Comparison of ENCODE assay signal across 21 cellular contexts in genomic region chr1:74650561-74650960, GRCh38. TPM values are rescaled to one million over a fixed set of nuclear protein-coding genes. Genes with fewer than 3 reads are reported as not detected.
DNase-seq lines count a peak whose midpoint lies in the region; ATAC-seq and TF ChIP-seq lines count a peak whose summit lies in the region.
"Had no signal": no experiment of that assay in that cellular context is flagged by ENCODE, and none has a peak within 500 bp of the region (broad histone marks: within the 10 kb centered on the region; RNA-seq: fewer than 3 reads in every experiment).

No MANE protein-coding gene starts in this region.

- no peak overlapping the region for H3K4me3 Mint-ChIP-seq in stimulated activated naive B cell treated with anti-CD40 and anti-IgM and Interleukin-4, amounts not matched to agents 10 μg/mL and 1 μg/mL and 100 μg/mL, for 72 hours
- H3K4me3 Mint-ChIP-seq in Calu3 (ENCODE audit: low read depth, unreplicated experiment), result no peak overlapping the region
- H3K4me3 Mint-ChIP-seq: activated CD4-positive, alpha-beta T cell treated with anti-CD3 and anti-CD28 coated beads, Interleukin-2, amount 10 ng/mL, durations not matched to agents 24 days and 14 days; CD8-positive, alpha-beta T cell; neural progenitor cell; stimulated activated naive CD8-positive, alpha-beta T cell treated with anti-CD3 and anti-CD28 coated beads, Interleukin-15, amount 100 ng/mL, for 72 hours had no signal

- TF ChIP-seq CTCF in fibroblast of villous mesenchyme (IDR thresholded peaks at IDR 0.05; ENCODE audit: insufficient read depth, low read depth, low read length), result no peak
- no peak for TF ChIP-seq CTCF in Calu3 (IDR thresholded peaks at IDR 0.05; ENCODE audit: unreplicated experiment)

- peak; percentile 86 for ATAC-seq in SK-N-SH treated with all-trans-retinoic acid at 6 μM for 48 hours
- ATAC-seq in stimulated activated naive B cell treated with anti-CD40 and anti-IgM and Interleukin-4, amounts not matched to agents 10 μg/mL and 1 μg/mL and 100 μg/mL, for 72 hours (replicated peaks), result no peak
- ATAC-seq in HG02973 (IDR thresholded peaks at IDR 0.05; ENCODE audit: unreplicated experiment), result no peak
- ATAC-seq: CD8-positive, alpha-beta T cell; stimulated activated naive CD8-positive, alpha-beta T cell treated with anti-CD3 and anti-CD28 coated beads, Interleukin-15, amount 100 ng/mL, for 72 hours; upper lobe of right lung had no signal

- peak; percentile 46 for DNase-seq in A172 (ENCODE audit: low spot score)
- peak; percentile 65 for DNase-seq in HCEC 1CT
- peak; percentile 7 for DNase-seq in fibroblast of villous mesenchyme (ENCODE audit: low read depth)
- no peak for DNase-seq in stimulated activated naive B cell treated with anti-CD40 and anti-IgM and Interleukin-4, amounts not matched to agents 10 μg/mL and 1 μg/mL and 100 μg/mL, for 72 hours
- DNase-seq in stimulated activated CD4-positive, alpha-beta T cell treated with anti-CD3 and anti-CD28 coated beads, Interleukin-1b, Interleukin-23, amount 100 ng/mL, for 48 hours, result no peak
- no peak for DNase-seq in Calu3
- DNase-seq: activated CD4-positive, alpha-beta T cell treated with anti-CD3 and anti-CD28 coated beads, Interleukin-2, amount 10 ng/mL, durations not matched to agents 24 days and 14 days; activated naive CD4-positive, alpha-beta T cell treated with anti-CD3 and anti-CD28 coated beads, Interleukin-2, amount 50 U/mL, for 16 hours; CD8-positive, alpha-beta T cell; islet precursor cell; NCI-H1048; NCI-H69; OCI-M1; stimulated activated CD4-positive, alpha-beta T cell treated with anti-CD3 and anti-CD28 coated beads, Interleukin-15, amount 100 ng/mL, for 24 hours; stimulated activated naive CD8-positive, alpha-beta T cell treated with anti-CD3 and anti-CD28 coated beads, Interleukin-15, amount 100 ng/mL, for 72 hours; upper lobe of right lung had no signal

- H3K36me3 Mint-ChIP-seq in stimulated activated naive B cell treated with anti-CD40 and anti-IgM and Interleukin-4, amounts not matched to agents 10 μg/mL and 1 μg/mL and 100 μg/mL, for 72 hours, result no peaks in the 10 kb centered on the region
- H3K36me3 Mint-ChIP-seq in Calu3 (ENCODE audit: insufficient read depth, unreplicated experiment), result peaks cover 5% of the 10 kb centered on the region
- H3K36me3 Mint-ChIP-seq: CD8-positive, alpha-beta T cell; neural progenitor cell had no signal

- H3K27ac Mint-ChIP-seq in stimulated activated naive B cell treated with anti-CD40 and anti-IgM and Interleukin-4, amounts not matched to agents 10 μg/mL and 1 μg/mL and 100 μg/mL, for 72 hours, result no peak overlapping the region
- H3K27ac Mint-ChIP-seq in Calu3 (ENCODE audit: unreplicated experiment), result no peak overlapping the region
- H3K27ac Mint-ChIP-seq: activated CD4-positive, alpha-beta T cell treated with anti-CD3 and anti-CD28 coated beads, Interleukin-2, amount 10 ng/mL, durations not matched to agents 24 days and 14 days; CD8-positive, alpha-beta T cell; neural progenitor cell; stimulated activated naive CD8-positive, alpha-beta T cell treated with anti-CD3 and anti-CD28 coated beads, Interleukin-15, amount 100 ng/mL, for 72 hours had no signal

- no peak overlapping the region for H3K4me3 ChIP-seq in fibroblast of villous mesenchyme (ENCODE audit: low read depth, low read length)
- H3K4me3 ChIP-seq: cardiac muscle cell, esophagus muscularis mucosa, neural progenitor cell, upper lobe of right lung had no signal

- CTCF ChIA-PET in Calu3 (lab: Charles Lee), result interaction anchor here (0.6 kb wide), 1 partner anchor 1122 kb away, joined by 3 read pairs; no protein-coding TSS in a partner anchor

- H3K4me1 Mint-ChIP-seq in stimulated activated naive B cell treated with anti-CD40 and anti-IgM and Interleukin-4, amounts not matched to agents 10 μg/mL and 1 μg/mL and 100 μg/mL, for 72 hours, result peaks cover 16 to 22% of the 10 kb centered on the region in 2 donors
- H3K4me1 Mint-ChIP-seq in Calu3 (ENCODE audit: low read depth, unreplicated experiment), result peaks cover 20% of the 10 kb centered on the region
- H3K4me1 Mint-ChIP-seq: activated CD4-positive, alpha-beta T cell treated with anti-CD3 and anti-CD28 coated beads, Interleukin-2, amount 10 ng/mL, durations not matched to agents 24 days and 14 days; stimulated activated naive CD8-positive, alpha-beta T cell treated with anti-CD3 and anti-CD28 coated beads, Interleukin-15, amount 100 ng/mL, for 72 hours had no signal

- BruUV-seq in Calu3 (replicated peaks; lab: Mats Ljungman, UMichigan), result no TSS peak

- intact Hi-C loops in Calu3 (cut with micrococcal nuclease; ENCODE audit: unreplicated experiment), result no loop called here

- no peaks in the 10 kb centered on the region for H3K9me3 Mint-ChIP-seq in stimulated activated naive B cell treated with anti-CD40 and anti-IgM and Interleukin-4, amounts not matched to agents 10 μg/mL and 1 μg/mL and 100 μg/mL, for 72 hours
- H3K9me3 Mint-ChIP-seq in Calu3 (ENCODE audit: low read depth, unreplicated experiment), result no peaks in the 10 kb centered on the region
- H3K9me3 Mint-ChIP-seq: activated CD4-positive, alpha-beta T cell treated with anti-CD3 and anti-CD28 coated beads, Interleukin-2, amount 10 ng/mL, durations not matched to agents 24 days and 14 days; CD8-positive, alpha-beta T cell; neural progenitor cell; stimulated activated naive CD8-positive, alpha-beta T cell treated with anti-CD3 and anti-CD28 coated beads, Interleukin-15, amount 100 ng/mL, for 72 hours had no signal

- H3K27me3 Mint-ChIP-seq in stimulated activated naive B cell treated with anti-CD40 and anti-IgM and Interleukin-4, amounts not matched to agents 10 μg/mL and 1 μg/mL and 100 μg/mL, for 72 hours, result no peaks in the 10 kb centered on the region
- H3K27me3 Mint-ChIP-seq in Calu3 (ENCODE audit: unreplicated experiment), result no peaks in the 10 kb centered on the region
- H3K27me3 Mint-ChIP-seq: activated CD4-positive, alpha-beta T cell treated with anti-CD3 and anti-CD28 coated beads, Interleukin-2, amount 10 ng/mL, durations not matched to agents 24 days and 14 days had no signal

TF ChIP-seq in SK-N-SH treated with all-trans-retinoic acid at 6 μM for 48 hours, 23 proteins besides CTCF, POLR2A, EP300 and RAD21:
- TF ChIP-seq ESRRG (CRISPR knock-in tag; IDR thresholded peaks at IDR 0.05), result no peak
- TF ChIP-seq TOX (CRISPR knock-in tag; IDR thresholded peaks at IDR 0.05; ENCODE audit: borderline replicate concordance), result no peak
- TF ChIP-seq SNAI2 (CRISPR knock-in tag; IDR thresholded peaks at IDR 0.05), result no peak
- TF ChIP-seq ISL1 (CRISPR knock-in tag; IDR thresholded peaks at IDR 0.05), result no peak

RNA-seq across cellular contexts. Expression of gene ERICH3, which starts 23.0 kb away (rescaled TPM):
- 0.07 TPM in 1 of 2 replicates, not detected in the other for total RNA-seq in A172 (2014; rRNA removed; shearing (Covaris generic))
- total RNA-seq in fibroblast of villous mesenchyme, result not detected in 2 replicates
- total RNA-seq in Calu3 (2022), result 0.15 and 0.35 TPM in 2 replicates
- total RNA-seq: activated CD4-positive, alpha-beta T cell treated with anti-CD3 and anti-CD28 coated beads, Interleukin-2, amount 10 ng/mL, durations not matched to agents 24 days and 14 days; CD8-positive, alpha-beta T cell; upper lobe of right lung had no signal

Comparison
In these comparisons a context has a peak if more than half of its experiments do, and no peak if none do; other contexts are left out.
1. DNase-seq: peak in A172 (single experiment), HCEC 1CT (single experiment) and fibroblast of villous mesenchyme (single experiment); none in stimulated activated naive B cell treated with anti-CD40 and anti-IgM and Interleukin-4, amounts not matched to agents 10 μg/mL and 1 μg/mL and 100 μg/mL, for 72 hours (single experiment), stimulated activated CD4-positive, alpha-beta T cell treated with anti-CD3 and anti-CD28 coated beads, Interleukin-1b, Interleukin-23, amount 100 ng/mL, for 48 hours (single experiment) and Calu3 (single experiment).